ENCODE assay signal across 8 cellular contexts in genomic region chr9:128648206-128648605, GRCh38. TPM values are rescaled to one million over a fixed set of nuclear protein-coding genes. Genes with fewer than 3 reads are reported as not detected.
A peak's percentile ranks its signal among the peaks of the same experiment; 100 is the strongest.
DNase-seq lines count a peak whose midpoint lies in the region; ATAC-seq and TF ChIP-seq lines count a peak whose summit lies in the region.
"Not testable (repeated sequence)": the region's sequence is repeated elsewhere in the genome, so short reads cannot be mapped to it uniquely, and the experiment has no call there.

No MANE protein-coding gene starts in this region.

- ATAC-seq in activated naive CD4-positive, alpha-beta T cell treated with anti-CD3 and anti-CD28 coated beads, Interleukin-2, amount 50 U/mL, for 72 hours, result peak; percentile 88 to 98

- intact Hi-C loops in OCI-LY7 (cut with micrococcal nuclease; ENCODE audit: unreplicated experiment), result loop anchor here (5.0 to 10.0 kb wide), 4 partner anchors 39 to 169 kb away; partner anchors contain the start of genes ENDOG, SET, TBC1D13 and ZDHHC12

- TF ChIP-seq CTCF in AG04450 (IDR thresholded peaks at IDR 0.05; ENCODE audit: low read depth, low read length), result peak; percentile 27; the same call in 1 of the 2 replicates
- peak; percentile 35 for TF ChIP-seq CTCF in GM13977 (IDR thresholded peaks at IDR 0.05; ENCODE audit: extremely low read depth, insufficient read depth, missing control alignments)
- peak; percentile 70 for TF ChIP-seq CTCF in OCI-LY7 (conservative IDR thresholded peaks at IDR 0.05; ENCODE audit: low read length)

- in situ Hi-C loops in GM13977 (cut with MboI; ENCODE audit: low pct_unique_long_range_greater_than_20kb, low sequenced_read_pairs, unreplicated experiment), result not testable (repeated sequence)

- H3K36me3 ChIP-seq in OCI-LY7 (ENCODE audit: insufficient read depth, low read length), result not testable (repeated sequence)

- POLR2A ChIA-PET in AG04450 (lab: Yijun Ruan, JAX), result interaction anchor here (1.0 kb wide), 1 partner anchor 54 kb away, joined by 7 read pairs; the partner anchor contains the start of gene PKN3
- POLR2A ChIA-PET in OCI-LY7 (lab: Charles Lee); activated CD4-positive, alpha-beta T cell treated with anti-CD3 and anti-CD28 coated beads, Interleukin-2, amount 10 ng/mL, durations not matched to agents 7 days and 5 days (lab: Charles Lee): not testable (repeated sequence)

- peaks cover 26% of the 10 kb centered on the region for H3K4me1 ChIP-seq in OCI-LY7 (ENCODE audit: insufficient read depth, low read length, poor library complexity, severe bottlenecking)

- CTCF ChIA-PET in AG04450 (lab: Charles Lee); OCI-LY7 (lab: Charles Lee; ENCODE audit: unreplicated experiment): not testable (repeated sequence)
- CTCF ChIA-PET in activated CD4-positive, alpha-beta T cell treated with anti-CD3 and anti-CD28 coated beads, Interleukin-2, amount 10 ng/mL, durations not matched to agents 7 days and 5 days (lab: Charles Lee), result interaction anchor here (0.6 to 0.9 kb wide), 3 partner anchors 21 to 280 kb away, joined by 3 to 5 read pairs (median 4); no protein-coding TSS in a partner anchor

- not testable (repeated sequence) for H2AFZ ChIP-seq in OCI-LY7 (ENCODE audit: low read length)

- not testable (repeated sequence) for H3K4me2 ChIP-seq in OCI-LY7 (ENCODE audit: low read length)

- H3K4me3 ChIP-seq in AG04450 (ENCODE audit: low read depth, low read length); OCI-LY7 (ENCODE audit: low read depth, low read length, poor library complexity, severe bottlenecking): not testable (repeated sequence)

- DNase-seq in AG04450 (ENCODE audit: low read depth, low spot score); GM13977 (ENCODE audit: low spot score): not testable (repeated sequence)
- peak; percentile 68 for DNase-seq in OCI-LY7 (ENCODE audit: low spot score)
- peak; percentile 69 for DNase-seq in activated CD4-positive, alpha-beta T cell treated with anti-CD3 and anti-CD28 coated beads, Interleukin-2, amount 10 ng/mL, durations not matched to agents 7 days and 5 days
- peak; percentile 67 to 74 for DNase-seq in activated naive CD4-positive, alpha-beta T cell treated with anti-CD3 and anti-CD28 coated beads, Interleukin-2, amount 50 U/mL, for 72 hours (ENCODE audit: low spot score in 2 of 2)
- DNase-seq in fibroblast of peridontal ligament (ENCODE audit: extremely low read depth), result peak; percentile 33
- DNase-seq in mucosa of gallbladder (ENCODE audit: low spot score), result peak; percentile 45
- peak; percentile 41 to 58 (median 52) for DNase-seq in stimulated activated CD4-positive, alpha-beta T cell treated with anti-CD3 and anti-CD28 coated beads, TNF-alpha, amount 100 ng/mL, for 48 hours (ENCODE audit: low read depth in 3 of 3)

- not testable (repeated sequence) for H3K36me3 Mint-ChIP-seq in activated CD4-positive, alpha-beta T cell treated with anti-CD3 and anti-CD28 coated beads, Interleukin-2, amount 10 ng/mL, durations not matched to agents 7 days and 5 days (ENCODE audit: low read depth); activated naive CD4-positive, alpha-beta T cell treated with anti-CD3 and anti-CD28 coated beads, Interleukin-2, amount 50 U/mL, for 72 hours

- H3K4me1 Mint-ChIP-seq in activated CD4-positive, alpha-beta T cell treated with anti-CD3 and anti-CD28 coated beads, Interleukin-2, amount 10 ng/mL, durations not matched to agents 7 days and 5 days, result not testable (repeated sequence)

- not testable (repeated sequence) for H3K27ac ChIP-seq in AG04450 (ENCODE audit: low read depth, low read length); OCI-LY7 (ENCODE audit: low read depth, low read length, poor library complexity, severe bottlenecking)

- not testable (repeated sequence) for H3K27me3 ChIP-seq in AG04450 (ENCODE audit: control insufficient read depth, insufficient read depth, low read length)

- not testable (repeated sequence) for H3K9me3 Mint-ChIP-seq in activated CD4-positive, alpha-beta T cell treated with anti-CD3 and anti-CD28 coated beads, Interleukin-2, amount 10 ng/mL, durations not matched to agents 7 days and 5 days; activated naive CD4-positive, alpha-beta T cell treated with anti-CD3 and anti-CD28 coated beads, Interleukin-2, amount 50 U/mL, for 72 hours

- not testable (repeated sequence) for H3K27ac Mint-ChIP-seq in activated CD4-positive, alpha-beta T cell treated with anti-CD3 and anti-CD28 coated beads, Interleukin-2, amount 10 ng/mL, durations not matched to agents 7 days and 5 days
- H3K27ac Mint-ChIP-seq in activated naive CD4-positive, alpha-beta T cell treated with anti-CD3 and anti-CD28 coated beads, Interleukin-2, amount 50 U/mL, for 72 hours, result peak overlapping the region in 1 of 2 donors; percentile 55

- H3K9me2 ChIP-seq in OCI-LY7 (ENCODE audit: insufficient read depth, low read length), result not testable (repeated sequence)

- not testable (repeated sequence) for BruUV-seq in OCI-LY7 (replicated peaks; lab: Mats Ljungman, UMichigan)

- H3K27me3 Mint-ChIP-seq in activated CD4-positive, alpha-beta T cell treated with anti-CD3 and anti-CD28 coated beads, Interleukin-2, amount 10 ng/mL, durations not matched to agents 7 days and 5 days, result not testable (repeated sequence)

- H4K20me1 ChIP-seq in OCI-LY7 (ENCODE audit: insufficient read depth, low read length), result not testable (repeated sequence)

- not testable (repeated sequence) for H3K4me3 Mint-ChIP-seq in activated CD4-positive, alpha-beta T cell treated with anti-CD3 and anti-CD28 coated beads, Interleukin-2, amount 10 ng/mL, durations not matched to agents 7 days and 5 days

- not testable (repeated sequence) for H3K9me3 ChIP-seq in AG04450 (ENCODE audit: control insufficient read depth, insufficient read depth, low read length); OCI-LY7 (ENCODE audit: low read length)

- not testable (repeated sequence) for H3K79me2 ChIP-seq in OCI-LY7 (ENCODE audit: insufficient read depth, low read depth, low read length)

RNA-seq across cellular contexts. Expression of gene DYNC2I2, which starts 8.4 kb away (rescaled TPM):
- 10.9 and 16.7 TPM in 2 replicates for polyA plus RNA-seq in AG04450 (2011; rRNA removed)
- 13.0 and 13.1 TPM in 2 replicates for polyA minus RNA-seq in AG04450 (2011; rRNA and poly(A)+ RNA removed)
- total RNA-seq in OCI-LY7 (2014; rRNA removed; shearing (Covaris generic)), result 71.8 and 97.6 TPM in 2 replicates
- total RNA-seq in OCI-LY7 (2022) (51.6 and 55.5 TPM in 2 replicates), mucosa of gallbladder (56.7 TPM)
- 10 to 100 TPM; 60.6 to 68.3 TPM for total RNA-seq in activated CD4-positive, alpha-beta T cell treated with anti-CD3 and anti-CD28 coated beads, Interleukin-2, amount 10 ng/mL, durations not matched to agents 7 days and 5 days
- total RNA-seq in activated naive CD4-positive, alpha-beta T cell treated with anti-CD3 and anti-CD28 coated beads, Interleukin-2, amount 50 U/mL, for 72 hours, result 10 to 100 TPM; 22.2 to 27.3 TPM

RNA-seq across cellular contexts. Expression of gene SET, which starts 40.8 kb away (rescaled TPM):
- 193 and 259 TPM in 2 replicates for polyA plus RNA-seq in AG04450 (2011; rRNA removed)
- polyA minus RNA-seq in AG04450 (2011; rRNA and poly(A)+ RNA removed), result 99.7 and 176 TPM in 2 replicates
- total RNA-seq in OCI-LY7 (2014; rRNA removed; shearing (Covaris generic)), result 598 and 1,041 TPM in 2 replicates
- total RNA-seq in OCI-LY7 (2022) (686 and 701 TPM in 2 replicates), mucosa of gallbladder (198 TPM)
- 100 to 1,000 TPM; 476 to 482 TPM for total RNA-seq in activated CD4-positive, alpha-beta T cell treated with anti-CD3 and anti-CD28 coated beads, Interleukin-2, amount 10 ng/mL, durations not matched to agents 7 days and 5 days
- 100 to 1,000 TPM; 499 to 548 TPM for total RNA-seq in activated naive CD4-positive, alpha-beta T cell treated with anti-CD3 and anti-CD28 coated beads, Interleukin-2, amount 50 U/mL, for 72 hours

RNA-seq across cellular contexts. Expression of gene PKN3, which starts 54.1 kb away (rescaled TPM):
- 1.7 and 2.2 TPM in 2 replicates for polyA plus RNA-seq in AG04450 (2011; rRNA removed)
- 2.7 and 4.0 TPM in 2 replicates for polyA minus RNA-seq in AG04450 (2011; rRNA and poly(A)+ RNA removed)
- 0.88 and 1.5 TPM in 2 replicates for total RNA-seq in OCI-LY7 (2014; rRNA removed; shearing (Covaris generic))
- total RNA-seq in OCI-LY7 (2022) (3.3 and 4.6 TPM in 2 replicates), mucosa of gallbladder (9.4 TPM)
- 1 to 10 TPM; 8.2 to 9.1 TPM for total RNA-seq in activated CD4-positive, alpha-beta T cell treated with anti-CD3 and anti-CD28 coated beads, Interleukin-2, amount 10 ng/mL, durations not matched to agents 7 days and 5 days
- total RNA-seq in activated naive CD4-positive, alpha-beta T cell treated with anti-CD3 and anti-CD28 coated beads, Interleukin-2, amount 50 U/mL, for 72 hours, result 10 to 100 TPM; 10.7 to 14.0 TPM
